Comparison of ENCODE assay signal across 16 cellular contexts in the genomic region with DNA sequence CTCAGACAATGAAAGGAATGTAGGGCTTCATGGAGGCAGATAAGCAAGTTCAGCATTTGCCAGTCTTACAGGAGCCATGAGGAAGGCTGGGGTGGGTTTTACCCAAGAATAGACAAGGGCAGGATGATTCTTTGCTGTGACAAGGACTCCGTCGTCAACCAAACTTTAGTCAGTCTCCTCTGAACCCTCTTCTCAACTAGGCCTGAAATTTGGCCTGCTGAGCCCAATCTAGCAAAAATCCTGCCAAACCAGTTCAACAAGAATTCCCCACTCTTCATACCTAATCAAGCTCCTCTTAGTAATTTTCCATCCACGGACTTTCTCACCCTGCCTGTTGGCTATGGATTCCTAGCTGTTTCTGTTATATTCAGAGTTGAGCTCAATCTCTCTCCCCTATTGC.
DNase-seq lines count a peak whose midpoint lies in the region; ATAC-seq and TF ChIP-seq lines count a peak whose summit lies in the region.
"Had no signal": no experiment of that assay in that cellular context is flagged by ENCODE, and none has a peak within 500 bp of the region (broad histone marks: within the 10 kb centered on the region; RNA-seq: fewer than 3 reads in every experiment).

No MANE protein-coding gene starts in this region.

- H3K27ac ChIP-seq in mammary epithelial cell (ENCODE audit: insufficient read depth, low read depth, low read length), result no peak overlapping the region
- H3K27ac ChIP-seq in lower lobe of right lung, result peak overlapping the region; percentile 31

- H2AFZ ChIP-seq in mammary epithelial cell (ENCODE audit: low read depth, low read length), result peak overlapping the region; percentile 85

- WGBS in mammary epithelial cell (ENCODE audit: low coverage, missing lambda C conversion rate), result 58% methylated on average over 3 of the region's 3 CpGs

- CTCF ChIA-PET in mammary epithelial cell (lab: Charles Lee; ENCODE audit: low non-redundant PET), result interaction anchor here (0.7 kb wide), 1 partner anchor 44 kb away, joined by 7 read pairs; no protein-coding TSS in a partner anchor
- CTCF ChIA-PET in activated CD8-positive, alpha-beta memory T cell treated with anti-CD3 and anti-CD28 coated beads, Interleukin-2, amount 10 ng/mL, durations not matched to agents 7 days and 5 days (lab: Charles Lee), result no interaction called here

- no peak for TF ChIP-seq CTCF in mammary epithelial cell (conservative IDR thresholded peaks at IDR 0.05 in 1 of 2, IDR thresholded peaks at IDR 0.05 in 1 of 2; ENCODE audit: extremely low read depth in 1 of 2, insufficient read depth in 1 of 2, low read depth in 1 of 2, low read length in 2 of 2)
- no peak for TF ChIP-seq CTCF in lower lobe of right lung (IDR thresholded peaks at IDR 0.05)

- H3K4me3 Mint-ChIP-seq in activated CD8-positive, alpha-beta memory T cell treated with anti-CD3 and anti-CD28 coated beads, Interleukin-2, amount 10 ng/mL, durations not matched to agents 7 days and 5 days, result no peak overlapping the region
- H3K4me3 Mint-ChIP-seq: stimulated activated naive B cell treated with anti-CD40 and anti-IgM and Interleukin-4, amounts not matched to agents 10 μg/mL and 1 μg/mL and 100 μg/mL, for 72 hours had no signal

- intact Hi-C loops in mammary epithelial cell (cut with micrococcal nuclease) (no loop called here), lower lobe of right lung (cut with DNase I) (no loop called here), Right ventricle myocardium inferior (cut with DNase I) (no loop called here)

- dilution Hi-C loops in mammary epithelial cell (cut with HindIII; ENCODE audit: low sequenced_read_pairs), result loop anchor here (25.0 kb wide), 1 partner anchor 404 kb away; no protein-coding TSS in a partner anchor

- H3K27me3 ChIP-seq in mammary epithelial cell (ENCODE audit: insufficient read depth, low read length) (no peaks in the 10 kb centered on the region), lower lobe of right lung (ENCODE audit: low read depth) (no peaks in the 10 kb centered on the region)

- H3K4me3 ChIP-seq in mammary epithelial cell (replicated peaks in 1 of 3; ENCODE audit: insufficient read depth in 1 of 3, low read depth in 2 of 3, low read length in 3 of 3) (no peak overlapping the region), lower lobe of right lung (no peak overlapping the region)
- H3K4me3 ChIP-seq: GM12878 had no signal

- no peaks in the 10 kb centered on the region for H3K27me3 Mint-ChIP-seq in activated CD8-positive, alpha-beta memory T cell treated with anti-CD3 and anti-CD28 coated beads, Interleukin-2, amount 10 ng/mL, durations not matched to agents 7 days and 5 days
- H3K27me3 Mint-ChIP-seq: stimulated activated naive B cell treated with anti-CD40 and anti-IgM and Interleukin-4, amounts not matched to agents 10 μg/mL and 1 μg/mL and 100 μg/mL, for 72 hours had no signal

- no TSS peak for BruUV-seq in mammary epithelial cell (replicated peaks; lab: Mats Ljungman, UMichigan)

- H3K4me1 Mint-ChIP-seq in activated CD8-positive, alpha-beta memory T cell treated with anti-CD3 and anti-CD28 coated beads, Interleukin-2, amount 10 ng/mL, durations not matched to agents 7 days and 5 days, result peaks cover 3% of the 10 kb centered on the region
- H3K4me1 Mint-ChIP-seq: stimulated activated naive B cell treated with anti-CD40 and anti-IgM and Interleukin-4, amounts not matched to agents 10 μg/mL and 1 μg/mL and 100 μg/mL, for 72 hours had no signal

- H4K20me1 ChIP-seq in mammary epithelial cell (ENCODE audit: insufficient read depth, low read length), result no peaks in the 10 kb centered on the region

- in situ Hi-C loops in mammary epithelial cell (cut with MboI; ENCODE audit: low sequenced_read_pairs in 2 of 2), result no loop called here

- DNase-seq in DMS153 treated with DMSO at 0.1 percent for 48 hours (lab: John Stamatoyannopoulos, UW; ENCODE audit: unreplicated experiment), result peak; percentile 59
- DNase-seq in NCI-H146 (lab: John Stamatoyannopoulos, UW), result peak; percentile 32
- DNase-seq in mammary epithelial cell, result peak; percentile 71
- DNase-seq in lower lobe of right lung, result no peak
- DNase-seq in pons (ENCODE audit: low spot score), result no peak
- DNase-seq in Right ventricle myocardium inferior (ENCODE audit: missing footprints), result no peak
- no peak for DNase-seq in A172 (ENCODE audit: low spot score)
- no peak for DNase-seq in activated CD8-positive, alpha-beta memory T cell treated with anti-CD3 and anti-CD28 coated beads, Interleukin-2, amount 10 ng/mL, durations not matched to agents 7 days and 5 days
- DNase-seq: activated CD4-positive, alpha-beta T cell treated with anti-CD3 and anti-CD28 coated beads, Interleukin-2, amount 50 U/mL, for 1 hour; DND-41; NCI-H1436 treated with DMSO at 0.1 percent for 48 hours; stimulated activated CD4-positive, alpha-beta T cell treated with anti-CD3 and anti-CD28 coated beads, Interleukin-4, amount 100 ng/mL, for 24 hours; stimulated activated naive B cell treated with anti-CD40 and anti-IgM and Interleukin-4, amounts not matched to agents 10 μg/mL and 1 μg/mL and 100 μg/mL, for 72 hours; T-helper 2 cell had no signal

- no peaks in the 10 kb centered on the region for H3K9me3 Mint-ChIP-seq in activated CD8-positive, alpha-beta memory T cell treated with anti-CD3 and anti-CD28 coated beads, Interleukin-2, amount 10 ng/mL, durations not matched to agents 7 days and 5 days (ENCODE audit: low read depth)
- H3K9me3 Mint-ChIP-seq: activated T-helper 2 cell treated with anti-CD3 and anti-CD28 coated beads, Interferon-gamma antibody, Interleukin-2, Interleukin-4, amounts not matched to agents 10 μg/mL and 5 μg/mL and 100 μg/mL, durations not matched to agents 14 hours and 24 hours and 36 hours; stimulated activated naive B cell treated with anti-CD40 and anti-IgM and Interleukin-4, amounts not matched to agents 10 μg/mL and 1 μg/mL and 100 μg/mL, for 72 hours had no signal

- no peak overlapping the region for H3K9ac ChIP-seq in mammary epithelial cell (ENCODE audit: insufficient read depth, low read length)

- peak overlapping the region; percentile 15 for H3K4me2 ChIP-seq in mammary epithelial cell (ENCODE audit: insufficient read depth, low read depth, low read length)

- no peaks in the 10 kb centered on the region for H3K36me3 Mint-ChIP-seq in activated CD8-positive, alpha-beta memory T cell treated with anti-CD3 and anti-CD28 coated beads, Interleukin-2, amount 10 ng/mL, durations not matched to agents 7 days and 5 days
- H3K36me3 Mint-ChIP-seq: stimulated activated naive B cell treated with anti-CD40 and anti-IgM and Interleukin-4, amounts not matched to agents 10 μg/mL and 1 μg/mL and 100 μg/mL, for 72 hours had no signal

- no peaks in the 10 kb centered on the region for H3K9me3 ChIP-seq in mammary epithelial cell (replicated peaks; ENCODE audit: insufficient read depth, low read length)
- no peaks in the 10 kb centered on the region for H3K9me3 ChIP-seq in lower lobe of right lung

- H3K4me1 ChIP-seq in mammary epithelial cell (ENCODE audit: insufficient read depth, low read length), result peaks cover 22% of the 10 kb centered on the region
- no peaks in the 10 kb centered on the region for H3K4me1 ChIP-seq in lower lobe of right lung

- H3K27ac Mint-ChIP-seq in activated CD8-positive, alpha-beta memory T cell treated with anti-CD3 and anti-CD28 coated beads, Interleukin-2, amount 10 ng/mL, durations not matched to agents 7 days and 5 days, result no peak overlapping the region
- H3K27ac Mint-ChIP-seq: activated T-helper 2 cell treated with anti-CD3 and anti-CD28 coated beads, Interferon-gamma antibody, Interleukin-2, Interleukin-4, amounts not matched to agents 10 μg/mL and 5 μg/mL and 100 μg/mL, durations not matched to agents 14 hours and 24 hours and 36 hours; stimulated activated naive B cell treated with anti-CD40 and anti-IgM and Interleukin-4, amounts not matched to agents 10 μg/mL and 1 μg/mL and 100 μg/mL, for 72 hours had no signal

- H3K36me3 ChIP-seq in mammary epithelial cell (ENCODE audit: insufficient read depth, low read length) (no peaks in the 10 kb centered on the region), lower lobe of right lung (no peaks in the 10 kb centered on the region)

- peak; percentile 55 to 87 for ATAC-seq in lower lobe of right lung
- no peak for ATAC-seq in Right ventricle myocardium inferior
- ATAC-seq in activated CD8-positive, alpha-beta memory T cell treated with anti-CD3 and anti-CD28 coated beads, Interleukin-2, amount 10 ng/mL, durations not matched to agents 7 days and 5 days, result no peak
- ATAC-seq: GM12878; stimulated activated naive B cell treated with anti-CD40 and anti-IgM and Interleukin-4, amounts not matched to agents 10 μg/mL and 1 μg/mL and 100 μg/mL, for 72 hours had no signal

- no peaks in the 10 kb centered on the region for H3K79me2 ChIP-seq in mammary epithelial cell (ENCODE audit: insufficient read depth, low read length)

Comparison
In these comparisons a context has a peak if more than half of its experiments do, and no peak if none do; other contexts are left out.
1. DNase-seq: peak in DMS153 treated with DMSO at 0.1 percent for 48 hours (single experiment), NCI-H146 (single experiment) and mammary epithelial cell (single experiment); none in lower lobe of right lung (single experiment), pons (single experiment), Right ventricle myocardium inferior (single experiment), A172 (single experiment) and activated CD8-positive, alpha-beta memory T cell treated with anti-CD3 and anti-CD28 coated beads, Interleukin-2, amount 10 ng/mL, durations not matched to agents 7 days and 5 days (single experiment).
2. ATAC-seq: peak in lower lobe of right lung (2 of 2); none in Right ventricle myocardium inferior (single experiment) and activated CD8-positive, alpha-beta memory T cell treated with anti-CD3 and anti-CD28 coated beads, Interleukin-2, amount 10 ng/mL, durations not matched to agents 7 days and 5 days (single experiment).